ENCODE assay signal across 1 cellular context in the genomic region with DNA sequence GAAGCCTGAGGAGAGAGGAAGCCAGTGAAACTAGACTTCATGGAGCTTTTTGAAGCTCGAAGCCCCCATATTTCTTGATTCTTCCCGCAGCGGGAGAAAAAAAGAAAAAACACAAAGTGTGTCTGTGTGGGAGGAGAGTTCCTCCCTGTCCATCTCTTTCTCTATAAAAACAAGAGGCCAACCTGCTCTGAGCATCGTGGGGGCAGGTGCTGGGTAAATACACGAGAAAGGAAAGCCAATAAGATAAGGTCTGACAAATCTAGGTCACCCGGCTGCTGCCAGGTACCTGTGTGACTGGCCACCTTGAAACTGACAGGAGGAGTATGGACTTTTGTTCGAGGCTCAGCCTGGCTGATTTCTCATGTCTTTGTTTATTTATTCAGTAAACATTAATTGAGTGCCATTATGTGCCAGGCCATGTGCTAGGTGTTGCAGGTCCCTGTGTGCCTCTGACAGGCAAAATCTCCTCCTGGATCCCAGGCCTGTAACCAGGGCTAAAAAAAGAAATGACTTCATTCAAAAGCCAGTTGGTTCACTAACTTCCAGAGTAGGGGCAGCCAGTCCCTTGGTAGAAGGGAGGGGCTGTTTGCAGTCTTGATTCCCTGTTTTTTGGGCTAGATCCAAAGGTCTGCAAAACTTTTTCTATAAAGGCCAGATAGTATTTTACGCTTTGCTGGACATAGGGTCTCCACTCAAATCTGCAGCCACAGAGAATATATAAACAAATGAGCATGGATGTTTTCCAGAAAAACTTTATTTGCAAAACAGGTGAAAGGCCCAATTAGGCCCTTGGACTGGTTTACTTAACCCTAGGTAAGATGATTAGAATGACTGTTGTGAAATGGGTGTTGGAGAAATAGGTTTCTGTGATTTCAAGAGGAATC.
TF ChIP-seq lines count a peak whose summit lies in the region.

No MANE protein-coding gene starts in this region.

TF ChIP-seq in K562, 482 proteins besides CTCF, POLR2A, EP300 and RAD21:
- TF ChIP-seq, protein P1, sequence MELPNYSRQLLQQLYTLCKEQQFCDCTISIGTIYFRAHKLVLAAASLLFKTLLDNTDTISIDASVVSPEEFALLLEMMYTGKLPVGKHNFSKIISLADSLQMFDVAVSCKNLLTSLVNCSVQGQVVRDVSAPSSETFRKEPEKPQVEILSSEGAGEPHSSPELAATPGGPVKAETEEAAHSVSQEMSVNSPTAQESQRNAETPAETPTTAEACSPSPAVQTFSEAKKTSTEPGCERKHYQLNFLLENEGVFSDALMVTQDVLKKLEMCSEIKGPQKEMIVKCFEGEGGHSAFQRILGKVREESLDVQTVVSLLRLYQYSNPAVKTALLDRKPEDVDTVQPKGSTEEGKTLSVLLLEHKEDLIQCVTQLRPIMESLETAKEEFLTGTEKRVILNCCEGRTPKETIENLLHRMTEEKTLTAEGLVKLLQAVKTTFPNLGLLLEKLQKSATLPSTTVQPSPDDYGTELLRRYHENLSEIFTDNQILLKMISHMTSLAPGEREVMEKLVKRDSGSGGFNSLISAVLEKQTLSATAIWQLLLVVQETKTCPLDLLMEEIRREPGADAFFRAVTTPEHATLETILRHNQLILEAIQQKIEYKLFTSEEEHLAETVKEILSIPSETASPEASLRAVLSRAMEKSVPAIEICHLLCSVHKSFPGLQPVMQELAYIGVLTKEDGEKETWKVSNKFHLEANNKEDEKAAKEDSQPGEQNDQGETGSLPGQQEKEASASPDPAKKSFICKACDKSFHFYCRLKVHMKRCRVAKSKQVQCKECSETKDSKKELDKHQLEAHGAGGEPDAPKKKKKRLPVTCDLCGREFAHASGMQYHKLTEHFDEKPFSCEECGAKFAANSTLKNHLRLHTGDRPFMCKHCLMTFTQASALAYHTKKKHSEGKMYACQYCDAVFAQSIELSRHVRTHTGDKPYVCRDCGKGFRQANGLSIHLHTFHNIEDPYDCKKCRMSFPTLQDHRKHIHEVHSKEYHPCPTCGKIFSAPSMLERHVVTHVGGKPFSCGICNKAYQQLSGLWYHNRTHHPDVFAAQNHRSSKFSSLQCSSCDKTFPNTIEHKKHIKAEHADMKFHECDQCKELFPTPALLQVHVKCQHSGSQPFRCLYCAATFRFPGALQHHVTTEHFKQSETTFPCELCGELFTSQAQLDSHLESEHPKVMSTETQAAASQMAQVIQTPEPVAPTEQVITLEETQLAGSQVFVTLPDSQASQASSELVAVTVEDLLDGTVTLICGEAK (IDR thresholded peaks at IDR 0.05): peak; percentile 73
- TF ChIP-seq, protein P1 (CRISPR knock-in tag; IDR thresholded peaks at IDR 0.05): no peak
- TF ChIP-seq TRIM24 (IDR thresholded peaks at IDR 0.05) (no peak), ZNF197 (CRISPR knock-in tag; IDR thresholded peaks at IDR 0.05; ENCODE audit: low read depth) (no peak), SMARCB1 (IDR thresholded peaks at IDR 0.05; ENCODE audit: insufficient read length, low read depth) (no peak), CC2D1A (IDR thresholded peaks at IDR 0.05) (no peak), ZNF668 (CRISPR knock-in tag; IDR thresholded peaks at IDR 0.05) (no peak), L3MBTL2 (IDR thresholded peaks at IDR 0.05) (0 out of 2 replicates have a peak, but pooled peaks have one; percentile 12)
